32 cellular contexts compared by ENCODE assay signal in genomic region chr6:44148306-44148705, GRCh38. TPM values are rescaled to one million over a fixed set of nuclear protein-coding genes. Genes with fewer than 3 reads are reported as not detected.
"Had no signal": no experiment of that assay in that cellular context is flagged by ENCODE, and none has a peak within 500 bp of the region (broad histone marks: within the 10 kb centered on the region; RNA-seq: fewer than 3 reads in every experiment).

No MANE protein-coding gene starts in this region.

- H3K4me1 Mint-ChIP-seq: nephron progenitor cell, neural crest cell had no signal

- H3K4me3 Mint-ChIP-seq: naive thymus-derived CD8-positive, alpha-beta T cell; natural killer cell treated with Interleukin-12 subunit alpha and Interleukin-12 subunit beta and Interleukin-15 and Interleukin-18, amount 100 ng/mL, for 72 hours; nephron progenitor cell; neural crest cell; stimulated activated memory B cell treated with anti-CD40 and anti-IgM and Interleukin-4, amounts not matched to agents 10 μg/mL and 1 μg/mL and 100 μg/mL, for 72 hours; stimulated activated naive CD8-positive, alpha-beta T cell treated with anti-CD3 and anti-CD28 coated beads, Interleukin-15, amount 100 ng/mL, for 72 hours had no signal

- H3K27ac ChIP-seq: ovary, parathyroid adenoma, psoas muscle, right lobe of liver, skin epidermis, spleen, suprapubic skin, testis, tibial nerve, upper lobe of left lung, vagina had no signal

- H3K36me3 Mint-ChIP-seq: natural killer cell treated with Interleukin-12 subunit alpha and Interleukin-12 subunit beta and Interleukin-15 and Interleukin-18, amount 100 ng/mL, for 72 hours had no signal

- H3K79me2 ChIP-seq: parathyroid adenoma had no signal

- H3K9me3 ChIP-seq: ovary, psoas muscle, right lobe of liver, spleen, suprapubic skin, testis, tibial nerve, upper lobe of left lung, vagina had no signal

- DNase-seq: nephron progenitor cell; occipital lobe; ovary; psoas muscle; right cardiac atrium; spleen; stimulated activated CD4-positive, alpha-beta T cell treated with anti-CD3 and anti-CD28 coated beads, Interleukin-12 subunit alpha, Interleukin-12 subunit beta, amount 100 ng/mL, for 4 hours; stimulated activated CD4-positive, alpha-beta T cell treated with anti-CD3 and anti-CD28 coated beads, Interleukin-1b, Interleukin-23, amount 100 ng/mL, for 48 hours; stimulated activated CD4-positive, alpha-beta T cell treated with anti-CD3 and anti-CD28 coated beads, Interleukin-4, amount 100 ng/mL, for 1 hour; stimulated activated CD4-positive, alpha-beta T cell treated with anti-CD3 and anti-CD28 coated beads, Interleukin-4, amount 100 ng/mL, for 4 hours; stimulated activated CD8-positive, alpha-beta memory T cell treated with anti-CD3 and anti-CD28 coated beads, Interleukin-4, amount 100 ng/mL, for 48 hours; stimulated activated naive CD4-positive, alpha-beta T cell; stimulated activated naive CD8-positive, alpha-beta T cell treated with anti-CD3 and anti-CD28 coated beads, Interleukin-15, amount 100 ng/mL, for 72 hours; stimulated activated naive CD8-positive, alpha-beta T cell treated with anti-CD3 and anti-CD28 coated beads, Interleukin-15, Interleukin-2, amounts not matched to agents 100 U/mL and 50 U/mL, for 24 hours; substantia nigra; testis; trophoblast cell; upper lobe of left lung had no signal

- H3K9me3 Mint-ChIP-seq: naive thymus-derived CD8-positive, alpha-beta T cell; natural killer cell treated with Interleukin-12 subunit alpha and Interleukin-12 subunit beta and Interleukin-15 and Interleukin-18, amount 100 ng/mL, for 72 hours; nephron progenitor cell; neural crest cell; stimulated activated memory B cell treated with anti-CD40 and anti-IgM and Interleukin-4, amounts not matched to agents 10 μg/mL and 1 μg/mL and 100 μg/mL, for 72 hours; stimulated activated naive CD8-positive, alpha-beta T cell treated with anti-CD3 and anti-CD28 coated beads, Interleukin-15, amount 100 ng/mL, for 72 hours had no signal

- H3K9ac ChIP-seq: parathyroid adenoma had no signal

- H3K4me1 ChIP-seq: parathyroid adenoma, psoas muscle, testis had no signal

- H3K27ac Mint-ChIP-seq: natural killer cell treated with Interleukin-12 subunit alpha and Interleukin-12 subunit beta and Interleukin-15 and Interleukin-18, amount 100 ng/mL, for 72 hours; nephron progenitor cell; stimulated activated memory B cell treated with anti-CD40 and anti-IgM and Interleukin-4, amounts not matched to agents 10 μg/mL and 1 μg/mL and 100 μg/mL, for 72 hours; stimulated activated naive CD8-positive, alpha-beta T cell treated with anti-CD3 and anti-CD28 coated beads, Interleukin-15, amount 100 ng/mL, for 72 hours had no signal

- ATAC-seq: naive thymus-derived CD8-positive, alpha-beta T cell; natural killer cell treated with Interleukin-12 subunit alpha and Interleukin-12 subunit beta and Interleukin-15 and Interleukin-18, amount 100 ng/mL, for 72 hours; psoas muscle; right cardiac atrium; right lobe of liver; stimulated activated memory B cell treated with anti-CD40 and anti-IgM and Interleukin-4, amounts not matched to agents 10 μg/mL and 1 μg/mL and 100 μg/mL, for 72 hours; stimulated activated naive CD8-positive, alpha-beta T cell treated with anti-CD3 and anti-CD28 coated beads, Interleukin-15, amount 100 ng/mL, for 72 hours; stimulated activated naive CD8-positive, alpha-beta T cell treated with anti-CD3 and anti-CD28 coated beads, Interleukin-15, Interleukin-2, amounts not matched to agents 100 U/mL and 50 U/mL, for 24 hours had no signal

- H3K36me3 ChIP-seq: ovary had no signal

- H3K4me2 ChIP-seq: smooth muscle cell had no signal

- H3K4me3 ChIP-seq: ovary, psoas muscle, right lobe of liver, skin epidermis, smooth muscle cell, spleen, suprapubic skin, testis, tibial nerve, upper lobe of left lung, vagina had no signal

- H3K27me3 ChIP-seq: ovary, right lobe of liver, spleen, suprapubic skin, testis, tibial nerve, upper lobe of left lung, vagina had no signal

- H3K27me3 Mint-ChIP-seq: naive thymus-derived CD8-positive, alpha-beta T cell; natural killer cell treated with Interleukin-12 subunit alpha and Interleukin-12 subunit beta and Interleukin-15 and Interleukin-18, amount 100 ng/mL, for 72 hours; progenitor cell of endocrine pancreas; stimulated activated memory B cell treated with anti-CD40 and anti-IgM and Interleukin-4, amounts not matched to agents 10 μg/mL and 1 μg/mL and 100 μg/mL, for 72 hours; stimulated activated naive CD8-positive, alpha-beta T cell treated with anti-CD3 and anti-CD28 coated beads, Interleukin-15, amount 100 ng/mL, for 72 hours had no signal

- H2AFZ ChIP-seq: parathyroid adenoma had no signal

RNA-seq across cellular contexts. Expression of gene CAPN11, which starts 10.3 kb away (rescaled TPM):
- total RNA-seq: naive thymus-derived CD8-positive, alpha-beta T cell; natural killer cell treated with Interleukin-12 subunit alpha and Interleukin-12 subunit beta and Interleukin-15 and Interleukin-18, amount 100 ng/mL, for 72 hours; neural crest cell; occipital lobe; osteoblast; progenitor cell of endocrine pancreas; renal cortical epithelial cell; smooth muscle cell had no signal
- polyA plus RNA-seq: naive thymus-derived CD8-positive, alpha-beta T cell had no signal
